Comparison of ENCODE assay signal across 11 cellular contexts in genomic region chr6:31579546-31580445, GRCh38. TPM values are rescaled to one million over a fixed set of nuclear protein-coding genes. Genes with fewer than 3 reads are reported as not detected.
A peak's percentile ranks its signal among the peaks of the same experiment; 100 is the strongest.
DNase-seq lines count a peak whose midpoint lies in the region; TF ChIP-seq lines count a peak whose summit lies in the region.
"Had no signal": no experiment of that assay in that cellular context is flagged by ENCODE, and none has a peak within 500 bp of the region (broad histone marks: within the 10 kb centered on the region; RNA-seq: fewer than 3 reads in every experiment).

No MANE protein-coding gene starts in this region.

- H3K4me1 ChIP-seq in Loucy (ENCODE audit: insufficient read depth, low read length, poor library complexity, severe bottlenecking) = peaks cover 61% of the 10 kb centered on the region
- peaks cover 11% of the 10 kb centered on the region for H3K4me1 ChIP-seq in neural progenitor cell
- peaks cover 9% of the 10 kb centered on the region for H3K4me1 ChIP-seq in HAP-1

- H3K27ac Mint-ChIP-seq in brain (peak overlapping the region in 1 of 5 experiments; percentile 79), neural progenitor cell (no peak overlapping the region)

- H2AFZ ChIP-seq in Loucy (ENCODE audit: low read length) = no peak overlapping the region
- no peak overlapping the region for H2AFZ ChIP-seq in neural progenitor cell (replicated peaks)

- H3K4me3 ChIP-seq in Loucy (ENCODE audit: low read length, poor library complexity, severe bottlenecking) (peak overlapping the region; percentile 99), neural progenitor cell (no peak overlapping the region), HAP-1 (no peak overlapping the region; the same call in 1 of the 2 replicates)

- H3K27me3 Mint-ChIP-seq in brain (peaks cover 56% of the 10 kb centered on the region), neural progenitor cell (ENCODE audit: insufficient read depth, low read depth) (peaks cover 20% of the 10 kb centered on the region)

- peak overlapping the region; percentile 95 to 100 (median 97) for H3K4me3 Mint-ChIP-seq in brain
- H3K4me3 Mint-ChIP-seq in neural progenitor cell = peak overlapping the region; percentile 95

- no peaks in the 10 kb centered on the region for H3K27me3 ChIP-seq in Loucy (ENCODE audit: insufficient read depth, low read length, poor library complexity, severe bottlenecking)
- peaks cover 9% of the 10 kb centered on the region for H3K27me3 ChIP-seq in neural progenitor cell
- 0 out of 2 replicates have a peak, but pooled peaks cover 3% of the 10 kb centered on the region for H3K27me3 ChIP-seq in HAP-1 (ENCODE audit: low read depth)

- H3K9me3 Mint-ChIP-seq in brain (no peaks in the 10 kb centered on the region), neural progenitor cell (no peaks in the 10 kb centered on the region)

- H3K9me3 ChIP-seq in Loucy (ENCODE audit: insufficient read depth, low read depth, low read length) = no peaks in the 10 kb centered on the region
- H3K9me3 ChIP-seq in neural progenitor cell (ENCODE audit: low read depth) = no peaks in the 10 kb centered on the region
- H3K9me3 ChIP-seq in HAP-1 = no peaks in the 10 kb centered on the region

- H3K9me2 ChIP-seq in Loucy (replicated peaks; ENCODE audit: low read depth, low read length) = no peaks in the 10 kb centered on the region

- H3K4me2 ChIP-seq in Loucy (ENCODE audit: low read depth, low read length, poor library complexity, severe bottlenecking) (peak overlapping the region; percentile 92), neural progenitor cell (peak overlapping the region; percentile 94)

- no peaks in the 10 kb centered on the region for H4K20me1 ChIP-seq in Loucy (ENCODE audit: insufficient read depth, low read length, poor library complexity, severe bottlenecking)
- H4K20me1 ChIP-seq in neural progenitor cell (ENCODE audit: low read depth) = no peaks in the 10 kb centered on the region

- H3F3A ChIP-seq in Loucy (ENCODE audit: low read depth) = no peaks in the 10 kb centered on the region
- H3F3A ChIP-seq in neural progenitor cell (ENCODE audit: low read depth) = no peaks in the 10 kb centered on the region

- TF ChIP-seq CTCF in GM10266 (IDR thresholded peaks at IDR 0.05; ENCODE audit: control insufficient read depth, insufficient read depth, low read depth, missing control alignments) (no peak), Loucy (conservative IDR thresholded peaks at IDR 0.05; ENCODE audit: low read length) (no peak), brain (conservative IDR thresholded peaks at IDR 0.05) (no peak), neural progenitor cell (IDR thresholded peaks at IDR 0.05) (no peak)

- H3K36me3 Mint-ChIP-seq in brain (no peaks in the 10 kb centered on the region), neural progenitor cell (no peaks in the 10 kb centered on the region)

- H3K4me1 Mint-ChIP-seq in brain (peaks cover 12% of the 10 kb centered on the region), neural progenitor cell (peaks cover 15% of the 10 kb centered on the region)

- H3K9ac ChIP-seq in Loucy (ENCODE audit: low read depth, low read length, poor library complexity, severe bottlenecking) = peak overlapping the region; percentile 100
- no peak overlapping the region for H3K9ac ChIP-seq in neural progenitor cell

- DNase-seq in GM10266 (ENCODE audit: extremely low spot score) (peak; percentile 22), neural progenitor cell (ENCODE audit: low spot score) (no peak), MV-4-11 (lab: John Stamatoyannopoulos, UW) (no peak), GM03348 (ENCODE audit: low spot score) (no peak), HAP-1 (ENCODE audit: low spot score in 2 of 2) (no peak), dedifferentiated amniotic fluid mesenchymal stem cell (ENCODE audit: extremely low spot score) (no peak)

- in situ Hi-C loops in HAP-1 (cut with MboI; ENCODE audit: low sequenced_read_pairs) = no loop called here

- H3K36me3 ChIP-seq in Loucy (ENCODE audit: insufficient read depth, low read length) (no peaks in the 10 kb centered on the region), neural progenitor cell (no peaks in the 10 kb centered on the region), HAP-1 (replicated peaks) (no peaks in the 10 kb centered on the region)

- peaks cover 19% of the 10 kb centered on the region for H3K79me2 ChIP-seq in Loucy (ENCODE audit: insufficient read depth, low read length)
- H3K79me2 ChIP-seq in neural progenitor cell (ENCODE audit: low read depth) = no peaks in the 10 kb centered on the region

- H3K27ac ChIP-seq in neural progenitor cell = no peak overlapping the region

RNA-seq across cellular contexts. Expression of gene LTB, which starts 2.4 kb away (rescaled TPM):
- not detected for polyA plus RNA-seq in brain (ENCODE audit: insufficient read depth, low read depth, low replicate concordance)
- total RNA-seq in neural progenitor cell (ENCODE audit: low replicate concordance) = 0.15 TPM in 1 of 2 replicates, not detected in the other

RNA-seq across cellular contexts. Expression of gene TNF, which starts 4.4 kb away (rescaled TPM):
- polyA plus RNA-seq in brain (ENCODE audit: insufficient read depth, low read depth, low replicate concordance) = not detected
- total RNA-seq in neural progenitor cell (ENCODE audit: low replicate concordance) = 0.19 TPM in 1 of 2 replicates, not detected in the other

RNA-seq across cellular contexts. Expression of gene LST1, which starts 6.3 kb away (rescaled TPM):
- polyA plus RNA-seq in brain (ENCODE audit: insufficient read depth, low read depth, low replicate concordance) = 11.2 TPM
- total RNA-seq in neural progenitor cell (ENCODE audit: low replicate concordance) = not detected in 2 replicates
- total RNA-seq: epithelial cell of proximal tubule, G401 had no signal

RNA-seq across cellular contexts. Expression of gene LTA, which starts 7.7 kb away (rescaled TPM):
- not detected for polyA plus RNA-seq in brain (ENCODE audit: insufficient read depth, low read depth, low replicate concordance)
- total RNA-seq in neural progenitor cell (ENCODE audit: low replicate concordance) = not detected in 2 replicates
- total RNA-seq: epithelial cell of proximal tubule, G401, lower leg skin had no signal

RNA-seq across cellular contexts. Expression of gene NCR3, which starts 13.0 kb away (rescaled TPM):
- not detected for polyA plus RNA-seq in brain (ENCODE audit: insufficient read depth, low read depth, low replicate concordance)
- total RNA-seq in neural progenitor cell (ENCODE audit: low replicate concordance) = not detected in 2 replicates
- total RNA-seq: epithelial cell of proximal tubule, G401, lower leg skin had no signal
